In genomic region chr10:84525807-84526182, GRCh38 we compare ENCODE assay signal across 6 cellular contexts.
DNase-seq lines count a peak whose midpoint lies in the region; ATAC-seq, FAIRE-seq and TF ChIP-seq lines count a peak whose summit lies in the region.
"Not testable (repeated sequence)": the region's sequence is repeated elsewhere in the genome, so short reads cannot be mapped to it uniquely, and the experiment has no call there.

No MANE protein-coding gene starts in this region.

- H3K36me3 ChIP-seq in HEK293 (ENCODE audit: control insufficient read depth in 2 of 2, insufficient read depth in 1 of 2, low read length in 2 of 2); K562 (ENCODE audit: control insufficient read depth, insufficient read depth, low read length); endothelial cell of umbilical vein (ENCODE audit: control insufficient read depth in 2 of 2, extremely low read depth in 1 of 2, insufficient read depth in 2 of 2, low read length in 2 of 2); mesodermal cell (ENCODE audit: control insufficient read depth, insufficient read depth, low read length); trophoblast cell (ENCODE audit: control insufficient read depth in 1 of 2, insufficient read depth in 2 of 2, low read length in 2 of 2): not testable (repeated sequence)

- POLR2A ChIA-PET in HEK293 (lab: Yijun Ruan, JAX); WTC11 (lab: Charles Lee): not testable (repeated sequence)
- POLR2A ChIA-PET in K562 (lab: Yijun Ruan, JAX) (interaction anchor here (0.7 to 1.0 kb wide), 3 partner anchors 54 to 175 kb away, joined by 3 read pairs; no protein-coding TSS in a partner anchor), endothelial cell of umbilical vein (lab: Charles Lee) (interaction anchor here (0.5 kb wide), 1 partner anchor 163 kb away, joined by 3 read pairs; no protein-coding TSS in a partner anchor)

- H3K4me2 ChIP-seq in K562 (ENCODE audit: insufficient read depth, low read length); endothelial cell of umbilical vein (ENCODE audit: insufficient read depth, low read length); trophoblast cell (ENCODE audit: low read length): not testable (repeated sequence)

- H4K12ac ChIP-seq in trophoblast cell (ENCODE audit: low read depth, low read length) = peak overlapping the region; percentile 77

- peak overlapping the region; percentile 99 for H3K14ac ChIP-seq in trophoblast cell (ENCODE audit: low read length)

- not testable (repeated sequence) for H3K4me1 ChIP-seq in HEK293 (ENCODE audit: control insufficient read depth, insufficient read depth, low read length)
- H3K4me1 ChIP-seq in K562 (replicated peaks in 1 of 2; ENCODE audit: control insufficient read depth in 2 of 2, insufficient read depth in 2 of 2, low read length in 2 of 2) (peaks cover 0 to 11% of the 10 kb centered on the region in 2 experiments; a peak in 3 of 5 replicates), endothelial cell of umbilical vein (ENCODE audit: control insufficient read depth, extremely low read depth, insufficient read depth, low read length) (peaks cover 12% of the 10 kb centered on the region), mesodermal cell (ENCODE audit: control insufficient read depth, insufficient read depth, low read length, poor library complexity, severe bottlenecking) (peaks cover 35% of the 10 kb centered on the region), trophoblast cell (ENCODE audit: control insufficient read depth in 1 of 2, insufficient read depth in 2 of 2, low read length in 2 of 2) (peaks cover 20 to 27% of the 10 kb centered on the region in 2 experiments)

- H3K27me3 ChIP-seq in K562 (ENCODE audit: control insufficient read depth in 2 of 2, insufficient read depth in 2 of 2, low read length in 2 of 2); endothelial cell of umbilical vein (ENCODE audit: control insufficient read depth in 2 of 2, insufficient read depth in 2 of 2, low read length in 2 of 2); trophoblast cell (ENCODE audit: insufficient read depth, low read length): not testable (repeated sequence)

- peaks cover 31% of the 10 kb centered on the region for H3K4me1 Mint-ChIP-seq in WTC11

- peaks cover 28% of the 10 kb centered on the region for H3K9me3 Mint-ChIP-seq in WTC11

- not testable (repeated sequence) for H3K79me2 ChIP-seq in K562 (ENCODE audit: control insufficient read depth, insufficient read depth, low read length); endothelial cell of umbilical vein (ENCODE audit: control insufficient read depth, insufficient read depth, low read length); trophoblast cell (ENCODE audit: control insufficient read depth, insufficient read depth, low read length, poor library complexity)

- peak overlapping the region; percentile 98 for H3K4ac ChIP-seq in trophoblast cell (ENCODE audit: low read depth, low read length)

- H3K79me1 ChIP-seq in trophoblast cell (ENCODE audit: low read length) = peaks cover 36% of the 10 kb centered on the region

- H3K4me3 Mint-ChIP-seq in WTC11 = not testable (repeated sequence)

- intact Hi-C loops in K562 (cut with micrococcal nuclease) = not testable (repeated sequence)
- intact Hi-C loops in endothelial cell of umbilical vein (cut with micrococcal nuclease) = loop anchor here (5.0 kb wide), 1 partner anchor 1808 kb away; no protein-coding TSS in a partner anchor

- dilution Hi-C loops in endothelial cell of umbilical vein (cut with MboI; ENCODE audit: extremely low pct_ligation_motif_present, low sequenced_read_pairs) = not testable (repeated sequence)

- peak overlapping the region; percentile 94 for H2BK5ac ChIP-seq in trophoblast cell (ENCODE audit: low read depth, low read length, poor library complexity)

- not testable (repeated sequence) for TF ChIP-seq POLR2A in K562 (conservative IDR thresholded peaks at IDR 0.05); endothelial cell of umbilical vein (IDR thresholded peaks at IDR 0.05; ENCODE audit: low read depth, low read length)

- not testable (repeated sequence) for ATAC-seq in WTC11, K562

- not testable (repeated sequence) for DNase-seq in WTC11 (ENCODE audit: low spot score); K562 (ENCODE audit: extremely low read depth in 1 of 4, low spot score in 3 of 4); endothelial cell of umbilical vein (ENCODE audit: low read depth, low spot score); trophoblast cell

- in situ Hi-C loops in K562 (cut with MboI) = not testable (repeated sequence)

- H3K9me1 ChIP-seq in K562 (ENCODE audit: control insufficient read depth, insufficient read depth, low read length); endothelial cell of umbilical vein (replicated peaks; ENCODE audit: control insufficient read depth, extremely low read depth, insufficient read depth, low read length): not testable (repeated sequence)

- H3K27ac Mint-ChIP-seq in WTC11 = 0 out of 2 replicates have a peak overlapping the region, but pooled peaks have one; percentile 81

- peak overlapping the region; percentile 94 for H4K8ac ChIP-seq in trophoblast cell (ENCODE audit: low read depth, low read length)

- H3K9me3 ChIP-seq in HEK293 (ENCODE audit: control insufficient read depth, insufficient read depth, low read depth, low read length); K562 (replicated peaks; ENCODE audit: control insufficient read depth, insufficient read depth, low read depth, low read length); endothelial cell of umbilical vein (replicated peaks; ENCODE audit: control insufficient read depth, insufficient read depth, low read length); trophoblast cell (ENCODE audit: insufficient read depth, low read depth, low read length): not testable (repeated sequence)
- peaks cover 16% of the 10 kb centered on the region for H3K9me3 ChIP-seq in mesodermal cell (ENCODE audit: control insufficient read depth, low read length)

- not testable (repeated sequence) for TF ChIP-seq CTCF in HEK293 (tag by site-specific recombination; IDR thresholded peaks at IDR 0.05); WTC11 (IDR thresholded peaks at IDR 0.05); K562 (IDR thresholded peaks at IDR 0.05 in 2 of 3, conservative IDR thresholded peaks at IDR 0.05 in 1 of 3; ENCODE audit: insufficient read depth in 2 of 3, low read depth in 1 of 3, low read length in 3 of 3); endothelial cell of umbilical vein (IDR thresholded peaks at IDR 0.05; ENCODE audit: extremely low read depth in 1 of 2, insufficient read depth in 1 of 2, low read depth in 1 of 2, low read length in 2 of 2)

- WGBS in K562 (ENCODE audit: insufficient coverage, low coverage, missing lambda C conversion rate) = 33% methylated on average over 7 of the region's 7 CpGs
- 90 to 100% methylated on average over 2 of the region's 7 CpGs for WGBS in mesodermal cell (ENCODE audit: insufficient coverage in 2 of 2), 2 experiments
- no CpG with 5 or more reads among the region's 7 CpGs for WGBS in trophoblast cell (ENCODE audit: extremely low coverage, insufficient coverage, insufficient read length)

- TF ChIP-seq RAD21 in K562 (CRISPR knock-in tag; conservative IDR thresholded peaks at IDR 0.05 in 1 of 2, IDR thresholded peaks at IDR 0.05 in 1 of 2) = not testable (repeated sequence)

- H3K23ac ChIP-seq in trophoblast cell (ENCODE audit: low read length) = not testable (repeated sequence)

- H2BK12ac ChIP-seq in trophoblast cell (ENCODE audit: low read length) = peak overlapping the region; percentile 100

- peak overlapping the region; percentile 100 for H4K91ac ChIP-seq in trophoblast cell (ENCODE audit: low read depth, low read length)

- H3K4me3 ChIP-seq in HEK293 (ENCODE audit: low read depth, low read length); K562; endothelial cell of umbilical vein (replicated peaks in 1 of 3; ENCODE audit: insufficient read depth in 1 of 3, low read depth in 1 of 3, low read length in 3 of 3); mesodermal cell (ENCODE audit: extremely low read depth, insufficient read depth, low read length, poor library complexity, severe bottlenecking); trophoblast cell (ENCODE audit: low read depth, low read length): not testable (repeated sequence)

- not testable (repeated sequence) for TF ChIP-seq EP300 in K562 (IDR thresholded peaks at IDR 0.05; ENCODE audit: low read length)

- H3K27me3 Mint-ChIP-seq in WTC11 (ENCODE audit: low read depth) = not testable (repeated sequence)

- peak overlapping the region; percentile 100 for H2BK120ac ChIP-seq in trophoblast cell (ENCODE audit: insufficient read depth, low read length, poor library complexity)

- not testable (repeated sequence) for H2AFZ ChIP-seq in K562 (ENCODE audit: low read depth, low read length); endothelial cell of umbilical vein (ENCODE audit: low read depth, low read length)
- H2AFZ ChIP-seq in trophoblast cell (ENCODE audit: insufficient read depth, low read length, poor library complexity) = peak overlapping the region; percentile 78

- H2AK5ac ChIP-seq in trophoblast cell (ENCODE audit: low read length) = peak overlapping the region; percentile 100

- H3K36me3 Mint-ChIP-seq in WTC11 = peaks cover 24% of the 10 kb centered on the region

- not testable (repeated sequence) for BruUV-seq in K562 (replicated peaks; lab: Mats Ljungman, UMichigan); endothelial cell of umbilical vein (replicated peaks; lab: Mats Ljungman, UMichigan)

- not testable (repeated sequence) for H3K9ac ChIP-seq in K562 (ENCODE audit: insufficient read depth in 1 of 2, low read depth in 2 of 2, low read length in 2 of 2); endothelial cell of umbilical vein (replicated peaks; ENCODE audit: extremely low read depth, insufficient read depth, low read length); trophoblast cell (ENCODE audit: low read length)

- H4K20me1 ChIP-seq in K562 (replicated peaks; ENCODE audit: control insufficient read depth, insufficient read depth, low read length); endothelial cell of umbilical vein (replicated peaks; ENCODE audit: control insufficient read depth, extremely low read depth, insufficient read depth, low read length): not testable (repeated sequence)

- CTCF ChIA-PET in HEK293 (lab: Yijun Ruan, JAX) = interaction anchor here (0.5 to 1.6 kb wide), 3 partner anchors 11 to 309 kb away, joined by 3 to 7 read pairs (median 4); no protein-coding TSS in a partner anchor
- CTCF ChIA-PET in WTC11 (lab: Charles Lee) = interaction anchor here (1.5 kb wide), 1 partner anchor 96 kb away, joined by 7 read pairs; no protein-coding TSS in a partner anchor
- CTCF ChIA-PET in K562 (lab: Yijun Ruan, JAX; ENCODE audit: low intra/inter-chr PET ratio) = not testable (repeated sequence)
- CTCF ChIA-PET in endothelial cell of umbilical vein (lab: Charles Lee) = interaction anchor here (0.9 to 1.9 kb wide), 4 partner anchors 18 to 173 kb away, joined by 3 to 5 read pairs (median 4); no protein-coding TSS in a partner anchor

- not testable (repeated sequence) for H3K27ac ChIP-seq in HEK293 (ENCODE audit: extremely low read depth, low read depth, low read length); K562 (ENCODE audit: extremely low read depth, low read depth, low read length)
- H3K27ac ChIP-seq in endothelial cell of umbilical vein (ENCODE audit: insufficient read depth, low read depth, low read length) (peak overlapping the region; percentile 65), mesodermal cell (ENCODE audit: low read depth, low read length, severe bottlenecking) (peak overlapping the region; percentile 89), trophoblast cell (ENCODE audit: low read depth, low read length) (peak overlapping the region; percentile 81)

- peak overlapping the region; percentile 99 for H3K18ac ChIP-seq in trophoblast cell (ENCODE audit: low read length)

- FAIRE-seq in K562 (lab: Jason Lieb, UNC) = not testable (repeated sequence)
- FAIRE-seq in endothelial cell of umbilical vein (lab: Jason Lieb, UNC) = peak; percentile 15
